7 cellular contexts compared by ENCODE assay signal in genomic region chr10:70379581-70380176, GRCh38. TPM values are rescaled to one million over a fixed set of nuclear protein-coding genes. Genes with fewer than 3 reads are reported as not detected.
A peak's percentile ranks its signal among the peaks of the same experiment; 100 is the strongest.
DNase-seq lines count a peak whose midpoint lies in the region; ATAC-seq and TF ChIP-seq lines count a peak whose summit lies in the region.

No MANE protein-coding gene starts in this region.

- H3K79me2 ChIP-seq in osteoblast (ENCODE audit: insufficient read depth, low read length), result no peaks in the 10 kb centered on the region

- TF ChIP-seq CTCF in GM06990 (IDR thresholded peaks at IDR 0.05; ENCODE audit: insufficient read depth, low read length, poor library complexity, severe bottlenecking) (peak; percentile 72), cardiac fibroblast (IDR thresholded peaks at IDR 0.05; ENCODE audit: low read depth, low read length) (peak; percentile 75), osteoblast (IDR thresholded peaks at IDR 0.05; ENCODE audit: extremely low read depth, low read depth, low read length) (peak; percentile 53), omental fat pad (IDR thresholded peaks at IDR 0.05) (no peak)

- ATAC-seq in omental fat pad (ENCODE audit: low FRiP score) (no peak), GM21619 (IDR thresholded peaks at IDR 0.05; ENCODE audit: unreplicated experiment) (no peak)

- H3K36me3 ChIP-seq in GM06990 (ENCODE audit: control insufficient read depth, insufficient read depth, low read length) (no peaks in the 10 kb centered on the region), osteoblast (ENCODE audit: insufficient read depth, low read length) (no peaks in the 10 kb centered on the region)

- no peaks in the 10 kb centered on the region for H3K9me3 ChIP-seq in osteoblast (ENCODE audit: low read depth, low read length)

- H3K27ac ChIP-seq in osteoblast (ENCODE audit: low read depth, low read length), result no peak overlapping the region

- H3K4me3 ChIP-seq in GM06990 (replicated peaks; ENCODE audit: low read depth, low read length) (no peak overlapping the region), cardiac fibroblast (replicated peaks in 1 of 2; ENCODE audit: low read depth in 2 of 2, low read length in 2 of 2) (no peak overlapping the region), osteoblast (ENCODE audit: insufficient read depth, low read length) (no peak overlapping the region)

- peaks cover 21% of the 10 kb centered on the region for H3K4me1 ChIP-seq in osteoblast (ENCODE audit: insufficient read depth, low read length)

- H4K20me1 ChIP-seq in osteoblast (ENCODE audit: insufficient read depth, low read length), result peaks cover 3% of the 10 kb centered on the region

- no peak overlapping the region for H3K4me2 ChIP-seq in osteoblast (ENCODE audit: insufficient read depth, low read length)

- in situ Hi-C loops in KBM-7 (cut with MboI; ENCODE audit: low pct_unique_long_range_greater_than_20kb, low sequenced_read_pairs), result no loop called here

- H3K27me3 ChIP-seq in GM06990 (replicated peaks; ENCODE audit: control insufficient read depth, insufficient read depth, low read length) (no peaks in the 10 kb centered on the region), osteoblast (ENCODE audit: insufficient read depth, low read length) (no peaks in the 10 kb centered on the region)

- no peak overlapping the region for H2AFZ ChIP-seq in osteoblast (ENCODE audit: low read length)

- DNase-seq in GM06990 (ENCODE audit: extremely low read depth, insufficient read length), result no peak
- DNase-seq in KBM-7, result peak; percentile 50
- peak in 1 of 2 donors; percentile 32 for DNase-seq in cardiac fibroblast (ENCODE audit: low read depth in 2 of 2)
- peak; percentile 71 for DNase-seq in osteoblast (ENCODE audit: insufficient read length, low spot score, missing footprints)
- no peak for DNase-seq in omental fat pad (ENCODE audit: low spot score)
- no peak for DNase-seq in AG20443 (ENCODE audit: low spot score)

RNA-seq across cellular contexts. Expression of gene LRRC20, which starts 2.7 kb away (rescaled TPM):
- total RNA-seq in osteoblast (8.3 and 9.1 TPM in 2 replicates), omental fat pad (1 to 10 TPM; 2.0 to 5.8 (median 2.5) TPM)

RNA-seq across cellular contexts. Expression of gene EIF4EBP2, which starts 24.3 kb away (rescaled TPM):
- total RNA-seq in osteoblast (46.0 and 51.0 TPM in 2 replicates), omental fat pad (100 to 1,000 TPM; 104 to 195 (median 141) TPM)

Comparison
In these comparisons a context has a peak if more than half of its experiments do, and no peak if none do; other contexts are left out.
1. DNase-seq: peak in KBM-7 (single experiment) and osteoblast (single experiment); none in GM06990 (single experiment), omental fat pad (single experiment) and AG20443 (single experiment).
2. CTCF ChIP-seq: peak in GM06990 (single experiment), cardiac fibroblast (single experiment) and osteoblast (single experiment); none in omental fat pad (0 of 3).